Comparison of ENCODE assay signal across 9 cellular contexts in genomic region chr19:2888739-2889224, GRCh38. TPM values are rescaled to one million over a fixed set of nuclear protein-coding genes. Genes with fewer than 3 reads are reported as not detected.
DNase-seq lines count a peak whose midpoint lies in the region; ATAC-seq and TF ChIP-seq lines count a peak whose summit lies in the region.
"Had no signal": no experiment of that assay in that cellular context is flagged by ENCODE, and none has a peak within 500 bp of the region (broad histone marks: within the 10 kb centered on the region; RNA-seq: fewer than 3 reads in every experiment).

No MANE protein-coding gene starts in this region.

- H3K36me3 ChIP-seq in body of pancreas (replicated peaks in 1 of 2; ENCODE audit: insufficient read depth in 1 of 2, low read depth in 2 of 2): no peaks in the 10 kb centered on the region
- H3K36me3 ChIP-seq: thoracic aorta had no signal

- TF ChIP-seq CTCF in body of pancreas (IDR thresholded peaks at IDR 0.05): no peak

- TF ChIP-seq POLR2A in body of pancreas (IDR thresholded peaks at IDR 0.05): peak in 1 of 3 donors; percentile 23

- H3K9me3 ChIP-seq in body of pancreas: no peaks in the 10 kb centered on the region
- H3K9me3 ChIP-seq: thoracic aorta had no signal

- peak overlapping the region in 1 of 4 donors; percentile 60 for H3K27ac ChIP-seq in body of pancreas
- H3K27ac ChIP-seq: thoracic aorta had no signal

- 56 to 58% methylated on average over 10 to 35 of the region's 36 CpGs for WGBS in body of pancreas, 2 donors

- intact Hi-C loops in body of pancreas (cut with DNase I) (loop anchor here (5.0 kb wide), 1 partner anchor 274 kb away; no protein-coding TSS in a partner anchor), sciatic nerve (cut with DNase I) (no loop called here)

- DNase-seq in DMS114 treated with DMSO at 0.1 percent for 48 hours (lab: John Stamatoyannopoulos, UW; ENCODE audit: unreplicated experiment): peak; percentile 77
- DNase-seq in SKM-1 (lab: John Stamatoyannopoulos, UW; ENCODE audit: unreplicated experiment): peak; percentile 34
- peak in 3 of 4 donors; percentile 34 to 51 (median 44) for DNase-seq in body of pancreas
- DNase-seq in sciatic nerve (ENCODE audit: low spot score): no peak

- no peaks in the 10 kb centered on the region for H3K27me3 ChIP-seq in body of pancreas

- peaks cover 2% of the 10 kb centered on the region for H3K4me1 ChIP-seq in body of pancreas

- ATAC-seq in body of pancreas: no peak
- peak; percentile 56 for ATAC-seq in sciatic nerve
- ATAC-seq in HG03571 (IDR thresholded peaks at IDR 0.05; ENCODE audit: unreplicated experiment): no peak
- no peak for ATAC-seq in HG03159 (IDR thresholded peaks at IDR 0.05; ENCODE audit: unreplicated experiment)
- ATAC-seq in HG03442 (IDR thresholded peaks at IDR 0.05; ENCODE audit: unreplicated experiment): no peak
- ATAC-seq in HG03097 (IDR thresholded peaks at IDR 0.05; ENCODE audit: low FRiP score, unreplicated experiment): no peak

- H3K4me3 ChIP-seq in body of pancreas: no peak overlapping the region
- H3K4me3 ChIP-seq: thoracic aorta had no signal

RNA-seq across cellular contexts. Expression of gene ZNF57, which starts 11.9 kb away (rescaled TPM):
- total RNA-seq in body of pancreas (1 to 10 TPM in 1 of 2 donors, under 1 TPM in 1; 0.33 to 2.3 TPM), sciatic nerve (3.1 TPM)

RNA-seq across cellular contexts. Expression of gene ZNF556, which starts 21.6 kb away (rescaled TPM):
- not detected for total RNA-seq in body of pancreas
- total RNA-seq in sciatic nerve: 0.80 TPM

RNA-seq across cellular contexts. Expression of gene ZNF555, which starts 47.5 kb away (rescaled TPM):
- total RNA-seq in body of pancreas: 1 to 10 TPM; 2.3 to 4.6 TPM
- 10.3 TPM for total RNA-seq in sciatic nerve

RNA-seq across cellular contexts. Expression of gene ZNF77, which starts 56.0 kb away (rescaled TPM):
- total RNA-seq in body of pancreas (1 to 10 TPM; 3.3 to 6.2 TPM), sciatic nerve (6.1 TPM)
